In genomic region chr10:132937861-132938260, GRCh38 we compare ENCODE assay signal across 20 cellular contexts. TPM values are rescaled to one million over a fixed set of nuclear protein-coding genes. Genes with fewer than 3 reads are reported as not detected.
"Had no signal": no experiment of that assay in that cellular context is flagged by ENCODE, and none has a peak within 500 bp of the region (broad histone marks: within the 10 kb centered on the region; RNA-seq: fewer than 3 reads in every experiment).

No MANE protein-coding gene starts in this region.

- H3K27ac ChIP-seq: gastroesophageal sphincter, parathyroid adenoma, right atrium auricular region, testis, uterus had no signal

- H3K4me3 ChIP-seq: gastroesophageal sphincter, right atrium auricular region, testis, uterus had no signal

- H3K9me3 ChIP-seq: gastroesophageal sphincter, right atrium auricular region, testis, uterus had no signal

- ATAC-seq: activated CD8-positive, alpha-beta memory T cell treated with anti-CD3 and anti-CD28 coated beads, Interleukin-2, amount 10 ng/mL, durations not matched to agents 7 days and 5 days; activated CD8-positive, alpha-beta T cell treated with anti-CD3 and anti-CD28 coated beads, Interleukin-2, amount 10 ng/mL, durations not matched to agents 7 days and 5 days; gastroesophageal sphincter; left colon had no signal

- DNase-seq: activated CD4-positive, alpha-beta T cell treated with anti-CD3 and anti-CD28 coated beads, Interleukin-2, amount 10 ng/mL, durations not matched to agents 7 days and 5 days; activated CD4-positive, CD25-positive, alpha-beta regulatory T cell treated with anti-CD3 and anti-CD28 coated beads, Interleukin-2, amount 50 U/mL, for 72 hours; activated CD8-positive, alpha-beta memory T cell treated with anti-CD3 and anti-CD28 coated beads, Interleukin-2, amount 10 ng/mL, durations not matched to agents 7 days and 5 days; activated CD8-positive, alpha-beta T cell treated with anti-CD3 and anti-CD28 coated beads, Interleukin-2, amount 10 ng/mL, durations not matched to agents 7 days and 5 days; activated naive CD8-positive, alpha-beta T cell treated with anti-CD3 and anti-CD28 coated beads, Interleukin-2, amount 50 U/mL, for 24 hours; activated T-cell treated with anti-CD3 and anti-CD28 coated beads, Interleukin-2, amount 50 U/mL, for 48 hours; amygdala; hippocampal formation; left colon; nucleus accumbens; stimulated activated CD4-positive, alpha-beta T cell treated with anti-CD3 and anti-CD28 coated beads, Interleukin-2, amount 100 ng/mL, for 48 hours; stimulated activated naive CD8-positive, alpha-beta T cell treated with anti-CD3 and anti-CD28 coated beads, Interleukin-15, Interleukin-2, amounts not matched to agents 100 U/mL and 50 U/mL, for 24 hours; T-helper 2 cell; testis; trophoblast cell; uterus had no signal

- H3K27me3 ChIP-seq: testis, uterus had no signal

- H3K36me3 ChIP-seq: gastroesophageal sphincter, right atrium auricular region, uterus had no signal

- H3K4me1 ChIP-seq: uterus had no signal

RNA-seq across cellular contexts. Expression of gene CFAP46, which starts 4.5 kb away (rescaled TPM):
- total RNA-seq: activated CD4-positive, alpha-beta T cell treated with anti-CD3 and anti-CD28 coated beads, Interleukin-2, amount 10 ng/mL, durations not matched to agents 7 days and 5 days; activated CD8-positive, alpha-beta memory T cell treated with anti-CD3 and anti-CD28 coated beads, Interleukin-2, amount 10 ng/mL, durations not matched to agents 7 days and 5 days; activated CD8-positive, alpha-beta T cell treated with anti-CD3 and anti-CD28 coated beads, Interleukin-2, amount 10 ng/mL, durations not matched to agents 7 days and 5 days; activated T-helper 2 cell treated with anti-CD3 and anti-CD28 coated beads, Interferon-gamma antibody, Interleukin-2, Interleukin-4, amounts not matched to agents 10 μg/mL and 5 μg/mL and 100 μg/mL, durations not matched to agents 14 hours and 24 hours and 36 hours had no signal
